ENCODE assay signal across 13 cellular contexts in the genomic region with DNA sequence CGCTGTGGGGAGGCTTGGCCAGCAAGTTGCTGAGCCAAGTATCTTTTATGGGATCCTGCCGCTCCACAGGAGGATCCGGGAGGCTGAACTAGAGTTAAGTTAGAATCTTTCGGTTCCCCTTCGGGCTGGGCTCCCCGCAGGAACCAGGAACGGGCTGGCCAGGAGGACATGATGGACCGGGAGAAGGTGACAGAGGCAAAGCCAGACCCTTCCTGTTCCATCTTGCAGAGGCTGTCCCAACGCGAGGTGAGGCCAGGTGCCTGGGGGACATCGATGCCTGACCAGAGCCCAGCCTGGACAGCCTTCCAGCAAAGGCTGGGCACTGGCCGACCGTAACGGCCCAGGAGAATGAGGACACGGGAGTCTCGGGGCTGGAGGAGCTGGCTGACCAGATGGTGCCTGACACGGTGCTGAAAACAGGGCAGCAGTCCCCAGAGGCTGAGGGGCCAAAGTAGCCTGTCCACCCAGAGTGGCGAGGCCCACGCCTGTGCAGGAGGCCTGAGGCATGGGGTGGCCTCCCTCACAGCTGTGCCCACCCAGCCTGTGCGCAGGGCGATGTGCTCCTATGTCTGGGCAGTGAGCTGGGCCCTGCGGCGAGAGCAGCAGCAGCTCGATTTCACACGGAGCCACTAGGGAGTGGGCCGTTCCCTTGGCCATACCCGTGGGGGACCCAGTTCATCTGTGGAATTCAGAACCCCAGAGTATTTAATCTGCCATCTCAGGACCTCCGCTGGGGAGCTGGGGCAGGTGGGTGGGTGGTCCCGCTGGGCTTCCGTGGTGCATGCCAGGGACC. TPM values are rescaled to one million over a fixed set of nuclear protein-coding genes. Genes with fewer than 3 reads are reported as not detected.
A peak's percentile ranks its signal among the peaks of the same experiment; 100 is the strongest.
DNase-seq lines count a peak whose midpoint lies in the region; ATAC-seq, FAIRE-seq and TF ChIP-seq lines count a peak whose summit lies in the region.
"Had no signal": no experiment of that assay in that cellular context is flagged by ENCODE, and none has a peak within 500 bp of the region (broad histone marks: within the 10 kb centered on the region; RNA-seq: fewer than 3 reads in every experiment).

No MANE protein-coding gene starts in this region.

- BruUV-seq in PC-3 (replicated peaks; lab: Mats Ljungman, UMichigan): no TSS peak

- no peak overlapping the region for H3K56ac ChIP-seq in H1 (replicated peaks; ENCODE audit: insufficient read length, low read depth, low read length)

- H3K79me2 ChIP-seq in PC-3 (ENCODE audit: low read length): peaks cover 4% of the 10 kb centered on the region; the same call in 1 of the 2 replicates
- H3K79me2 ChIP-seq in H1 (ENCODE audit: control insufficient read depth in 1 of 2, insufficient read depth in 2 of 2, low read length in 2 of 2): no peaks in the 10 kb centered on the region; a peak in 2 of 4 replicates

- peaks cover 0 to 1% of the 10 kb centered on the region in 2 donors for H3K27me3 Mint-ChIP-seq in CD8-positive, alpha-beta memory T cell
- H3K27me3 Mint-ChIP-seq: stimulated activated naive CD8-positive, alpha-beta T cell treated with anti-CD3 and anti-CD28 coated beads, Interleukin-15, Interleukin-2, amounts not matched to agents 100 ng/mL and 50 ng/mL, for 24 hours had no signal

- peak overlapping the region in 1 of 8 donors; percentile 43 for H3K27ac Mint-ChIP-seq in CD8-positive, alpha-beta memory T cell

- no peak overlapping the region; the same call in 1 of the 2 replicates for H2BK5ac ChIP-seq in H1 (ENCODE audit: low read depth, low read length)

- no peak overlapping the region for H2BK120ac ChIP-seq in H1 (replicated peaks; ENCODE audit: low read depth, low read length)

- peak overlapping the region; percentile 42 for H4K91ac ChIP-seq in H1 (replicated peaks; ENCODE audit: insufficient read length, low read length)

- H3K36me3 ChIP-seq in CD8-positive, alpha-beta memory T cell (ENCODE audit: insufficient read depth, low read length): no peaks in the 10 kb centered on the region
- H3K36me3 ChIP-seq in PC-3 (ENCODE audit: low read depth, low read length) (no peaks in the 10 kb centered on the region), H1 (ENCODE audit: control insufficient read depth in 2 of 4, insufficient read depth in 4 of 4, low read length in 3 of 4) (no peaks in the 10 kb centered on the region; a peak in 1 of 8 replicates), prostate gland (no peaks in the 10 kb centered on the region)
- H3K36me3 ChIP-seq: ascending aorta, HAP-1, left lung had no signal

- FAIRE-seq in H1 (lab: Jason Lieb, UNC): no peak

- POLR2A ChIA-PET in CD8-positive, alpha-beta memory T cell (lab: Charles Lee): interaction anchor here (1.0 to 2.4 kb wide), 3 partner anchors 12 to 41 kb away, joined by 3 to 10 read pairs (median 10); a partner anchor contains a TSS
- POLR2A ChIA-PET in PC-3 (lab: Charles Lee; ENCODE audit: unreplicated experiment) (no interaction called here), H1 (lab: Charles Lee; ENCODE audit: partially characterized antibody) (interaction anchor here (1.2 to 3.3 kb wide), 6 partner anchors 15 to 33 kb away, joined by 4 to 25 read pairs (median 9); a partner anchor contains a TSS)

- no peak overlapping the region for H2AK5ac ChIP-seq in H1 (ENCODE audit: low read depth, low read length)

- H4K20me1 ChIP-seq in PC-3 (ENCODE audit: low read length): no peaks in the 10 kb centered on the region
- H4K20me1 ChIP-seq in H1 (replicated peaks in 1 of 2; ENCODE audit: control insufficient read depth in 1 of 2, insufficient read depth in 2 of 2, low read length in 2 of 2): peaks cover 0 to 4% of the 10 kb centered on the region in 2 experiments

- peaks cover 9 to 37% (median 13%) of the 10 kb centered on the region in 3 donors for H3K4me1 Mint-ChIP-seq in CD8-positive, alpha-beta memory T cell

- TF ChIP-seq EP300 in H1 (IDR thresholded peaks at IDR 0.05; ENCODE audit: borderline replicate concordance in 1 of 2, low read depth in 2 of 2, low read length in 2 of 2): no peak

- WGBS in H1 (ENCODE audit: extremely low coverage in 1 of 2, insufficient coverage in 1 of 2, insufficient read length in 1 of 2, insufficient replicate concordance in 2 of 2, low coverage in 1 of 2, low lambda C conversion rate in 2 of 2, missing lambda C conversion rate in 1 of 2), 2 experiments: 87% methylated on average over 23 of the region's 30 CpGs; no CpG with 5 or more reads in 1 of the 2 experiments
- 85% methylated on average over 21 of the region's 30 CpGs for WGBS in prostate gland

- H3K9me3 Mint-ChIP-seq in CD8-positive, alpha-beta memory T cell: no peaks in the 10 kb centered on the region
- H3K9me3 Mint-ChIP-seq: stimulated activated naive CD8-positive, alpha-beta T cell treated with anti-CD3 and anti-CD28 coated beads, Interleukin-15, Interleukin-2, amounts not matched to agents 100 ng/mL and 50 ng/mL, for 24 hours had no signal

- ATAC-seq in PC-3 (no peak), HG03095 (IDR thresholded peaks at IDR 0.05; ENCODE audit: unreplicated experiment) (no peak), HG03045 (IDR thresholded peaks at IDR 0.05; ENCODE audit: unreplicated experiment) (no peak)

- no peak for TF ChIP-seq CTCF in PC-3 (conservative IDR thresholded peaks at IDR 0.05; ENCODE audit: low read depth, low read length)
- no peak for TF ChIP-seq CTCF in H1 (IDR thresholded peaks at IDR 0.05; ENCODE audit: control extremely low read depth in 1 of 3, insufficient read depth in 1 of 3, low read depth in 1 of 3, low read length in 3 of 3)
- TF ChIP-seq CTCF in prostate gland (IDR thresholded peaks at IDR 0.05): no peak

- peaks cover under 1% of the 10 kb centered on the region; the same call in 1 of the 2 replicates for H3K79me1 ChIP-seq in H1 (ENCODE audit: low read depth, low read length)

- H3K4me2 ChIP-seq in PC-3 (ENCODE audit: low read length) (peak overlapping the region; percentile 97; the same call in 1 of the 2 replicates), H1 (ENCODE audit: insufficient read depth in 1 of 2, low read depth in 2 of 2, low read length in 2 of 2) (peak overlapping the region in 1 of 2 experiments; percentile 87; a peak in 1 of 4 replicates)

- no peak overlapping the region for H3K4ac ChIP-seq in H1 (replicated peaks; ENCODE audit: insufficient read length, low read depth, low read length)

- H3F3A ChIP-seq in PC-3 (ENCODE audit: low read length, unreplicated experiment): no peaks in the 10 kb centered on the region

- no peak overlapping the region for H2BK15ac ChIP-seq in H1 (ENCODE audit: low read length)

- H3K23me2 ChIP-seq in H1 (ENCODE audit: low read depth, low read length): peaks cover 16% of the 10 kb centered on the region; the same call in 1 of the 2 replicates

- H4K5ac ChIP-seq in H1 (ENCODE audit: insufficient read length, low read depth, low read length): no peak overlapping the region

- peaks cover 0 to 3% (median 0%) of the 10 kb centered on the region in 3 donors for H3K36me3 Mint-ChIP-seq in CD8-positive, alpha-beta memory T cell

- TF ChIP-seq POLR2A in H1 (IDR thresholded peaks at IDR 0.05; ENCODE audit: control extremely low read depth in 1 of 2, low read depth in 2 of 2, low read length in 2 of 2) (no peak), prostate gland (IDR thresholded peaks at IDR 0.05) (no peak)

- H3K23ac ChIP-seq in H1 (ENCODE audit: insufficient read length): no peak overlapping the region

- H3K9me2 ChIP-seq in PC-3 (replicated peaks; ENCODE audit: low read length): no peaks in the 10 kb centered on the region

- no peaks in the 10 kb centered on the region for H3K27me3 ChIP-seq in CD8-positive, alpha-beta memory T cell (ENCODE audit: insufficient read depth, low read length, poor library complexity, severe bottlenecking)
- H3K27me3 ChIP-seq in PC-3 (ENCODE audit: low read length) (no peaks in the 10 kb centered on the region), H1 (replicated peaks in 1 of 4; ENCODE audit: control insufficient read depth in 3 of 4, extremely low read depth in 1 of 4, insufficient read depth in 3 of 4, low read length in 3 of 4) (peaks cover 8 to 48% (median 30%) of the 10 kb centered on the region in 4 experiments), prostate gland (replicated peaks; ENCODE audit: insufficient read depth) (no peaks in the 10 kb centered on the region)
- H3K27me3 ChIP-seq: ascending aorta had no signal

- H3K27ac ChIP-seq in CD8-positive, alpha-beta memory T cell (ENCODE audit: low read depth, low read length): no peak overlapping the region
- no peak overlapping the region for H3K27ac ChIP-seq in PC-3 (ENCODE audit: low read length)
- H3K27ac ChIP-seq in H1 (ENCODE audit: low read depth, low read length): no peak overlapping the region
- H3K27ac ChIP-seq in prostate gland: peak overlapping the region; percentile 36 to 80

- H3K9me3 ChIP-seq in CD8-positive, alpha-beta memory T cell (ENCODE audit: low read length): no peaks in the 10 kb centered on the region
- H3K9me3 ChIP-seq in PC-3 (ENCODE audit: low read length) (no peaks in the 10 kb centered on the region), H1 (ENCODE audit: insufficient read depth in 2 of 2, low read depth in 1 of 2, low read length in 1 of 2) (no peaks in the 10 kb centered on the region), prostate gland (no peaks in the 10 kb centered on the region)
- H3K9me3 ChIP-seq: ascending aorta, HAP-1, left lung had no signal

- H3K18ac ChIP-seq in H1 (ENCODE audit: extremely low read depth, low read length): no peak overlapping the region

- no peak for DNase-seq in CD8-positive, alpha-beta memory T cell
- DNase-seq in PC-3 (no peak), H1 (ENCODE audit: low read depth in 1 of 2, low spot score in 2 of 2) (no peak), prostate gland (ENCODE audit: low spot score) (no peak), DMS53 (lab: John Stamatoyannopoulos, UW) (no peak)
- DNase-seq: activated CD4-positive, alpha-beta T cell treated with anti-CD3 and anti-CD28 coated beads, Interleukin-2, amount 50 U/mL, for 4 hours; stimulated activated CD4-positive, alpha-beta T cell treated with anti-CD3 and anti-CD28 coated beads, Interleukin-1b, Interleukin-23, amount 100 ng/mL, for 48 hours had no signal

- H4K8ac ChIP-seq in H1 (ENCODE audit: extremely low read depth, insufficient read depth, low read length): no peak overlapping the region

- TF ChIP-seq RAD21 in H1 (IDR thresholded peaks at IDR 0.05 in 1 of 2, conservative IDR thresholded peaks at IDR 0.05 in 1 of 2; ENCODE audit: low read depth in 2 of 2, low read length in 2 of 2): no peak

- H2BK12ac ChIP-seq in H1 (ENCODE audit: low read depth, low read length): no peak overlapping the region

- no peak overlapping the region for H2AFZ ChIP-seq in PC-3 (ENCODE audit: low read length)
- H2AFZ ChIP-seq in H1 (ENCODE audit: low read length): no peak overlapping the region

- intact Hi-C loops in PC-3 (cut with micrococcal nuclease): no loop called here
- intact Hi-C loops in prostate gland (cut with DNase I): no loop called here

- no peak overlapping the region for H3K14ac ChIP-seq in H1 (ENCODE audit: insufficient read length)

- H3K4me1 ChIP-seq in CD8-positive, alpha-beta memory T cell (ENCODE audit: insufficient read depth, low read length): peaks cover 8% of the 10 kb centered on the region
- peaks cover 3% of the 10 kb centered on the region; the same call in 1 of the 2 replicates for H3K4me1 ChIP-seq in PC-3 (ENCODE audit: insufficient read depth, low read length)
- H3K4me1 ChIP-seq in H1 (replicated peaks in 1 of 4; ENCODE audit: control insufficient read depth in 3 of 4, insufficient read depth in 4 of 4, low read length in 3 of 4): peaks cover 0 to 3% (median under 1%) of the 10 kb centered on the region in 4 experiments; a peak in 5 of 7 replicates
- peaks cover 4% of the 10 kb centered on the region for H3K4me1 ChIP-seq in prostate gland (replicated peaks)

- no peak overlapping the region for H3K4me3 ChIP-seq in CD8-positive, alpha-beta memory T cell (ENCODE audit: low read length)
- H3K4me3 ChIP-seq in PC-3 (ENCODE audit: low read length) (no peak overlapping the region), H1 (ENCODE audit: extremely low read depth in 1 of 4, insufficient read depth in 2 of 4, low read depth in 3 of 4, low read length in 4 of 4) (no peak overlapping the region), prostate gland (no peak overlapping the region)

- peak overlapping the region; percentile 24 to 89 (median 60) for H3K4me3 Mint-ChIP-seq in CD8-positive, alpha-beta memory T cell

- no peak overlapping the region for H2BK20ac ChIP-seq in H1 (ENCODE audit: low read length)

- CTCF ChIA-PET in CD8-positive, alpha-beta memory T cell (lab: Charles Lee): interaction anchor here (0.9 to 1.7 kb wide), 3 partner anchors 14 to 31 kb away, joined by 3 to 4 read pairs (median 3); no protein-coding TSS in a partner anchor
- CTCF ChIA-PET in PC-3 (lab: Charles Lee) (no interaction called here), H1 (lab: Charles Lee; ENCODE audit: partially characterized antibody) (interaction anchor here (0.6 to 3.0 kb wide), 5 partner anchors 10 to 70 kb away, joined by 3 to 15 read pairs (median 3); no protein-coding TSS in a partner anchor)

- no peak overlapping the region for H3K9ac ChIP-seq in PC-3 (ENCODE audit: low read length)
- H3K9ac ChIP-seq in H1 (replicated peaks in 1 of 4; ENCODE audit: extremely low read depth in 1 of 4, low read depth in 3 of 4, low read length in 3 of 4): no peak overlapping the region

RNA-seq across cellular contexts. Expression of a gene that starts 1.8 kb away (rescaled TPM):
- 1 to 10 TPM; 6.4 to 6.7 TPM for total RNA-seq in CD8-positive, alpha-beta memory T cell
- polyA plus RNA-seq in CD8-positive, alpha-beta memory T cell: 16.8 TPM
- total RNA-seq in PC-3 (2014; rRNA removed) (3.7 and 4.1 TPM in 2 replicates), prostate gland (10 to 100 TPM; 17.5 to 20.2 TPM)
- 4.2 and 4.3 TPM in 2 replicates for total RNA-seq in H1 (2021; fragmentation: NEBNext Ultra II Directional; extraction: Animal tissue kit (Norgen Biotek cat#: 25700))
- 3.7 and 6.5 TPM in 2 replicates for polyA plus RNA-seq in H1 (2011; rRNA removed)
- 4.5 TPM for polyA plus RNA-seq in H1 (2011; cell fraction: cytosol; rRNA removed)
- 7.1 TPM for polyA plus RNA-seq in H1 (2011; cell fraction: nucleus; rRNA removed)
- 3.9 to 5.0 TPM (median 4.5 TPM) in 4 replicates for polyA plus RNA-seq in H1 (2012, experiment 1 of 2)
- 4.7 TPM for polyA plus RNA-seq in H1 (2012, experiment 2 of 2)
- polyA plus RNA-seq in H1 (2013, experiment 1 of 2): 2.6 TPM
- 2.5 TPM for polyA plus RNA-seq in H1 (2013, experiment 2 of 2)
- 2.3 and 2.9 TPM in 2 replicates for polyA minus RNA-seq in H1 (2011; rRNA and poly(A)+ RNA removed)
- polyA minus RNA-seq in H1 (2011; cell fraction: cytosol; rRNA and poly(A)+ RNA removed): 2.6 TPM
- polyA minus RNA-seq in H1 (2011; cell fraction: nucleus; rRNA and poly(A)+ RNA removed): 3.4 TPM

RNA-seq across cellular contexts. Expression of a gene that starts 4.1 kb away (rescaled TPM):
- 10 to 100 TPM; 74.7 to 76.3 TPM for total RNA-seq in CD8-positive, alpha-beta memory T cell
- 103 TPM for polyA plus RNA-seq in CD8-positive, alpha-beta memory T cell
- total RNA-seq in PC-3 (2014; rRNA removed) (114 and 120 TPM in 2 replicates), prostate gland (100 to 1,000 TPM; 112 to 126 TPM)
- total RNA-seq in H1 (2021; fragmentation: NEBNext Ultra II Directional; extraction: Animal tissue kit (Norgen Biotek cat#: 25700)): 101 and 108 TPM in 2 replicates
- 41.7 and 52.2 TPM in 2 replicates for polyA plus RNA-seq in H1 (2011; rRNA removed)
- polyA plus RNA-seq in H1 (2011; cell fraction: cytosol; rRNA removed): 45.6 TPM
- polyA plus RNA-seq in H1 (2011; cell fraction: nucleus; rRNA removed): 57.4 TPM
- polyA plus RNA-seq in H1 (2012, experiment 1 of 2): 89.7 to 117 TPM (median 107 TPM) in 4 replicates
- polyA plus RNA-seq in H1 (2012, experiment 2 of 2): 170 TPM
- polyA plus RNA-seq in H1 (2013, experiment 1 of 2): 78.8 TPM
- 83.3 TPM for polyA plus RNA-seq in H1 (2013, experiment 2 of 2)
- polyA minus RNA-seq in H1 (2011; rRNA and poly(A)+ RNA removed): 23.2 and 29.4 TPM in 2 replicates
- polyA minus RNA-seq in H1 (2011; cell fraction: cytosol; rRNA and poly(A)+ RNA removed): 33.2 TPM
- 10.3 TPM for polyA minus RNA-seq in H1 (2011; cell fraction: nucleus; rRNA and poly(A)+ RNA removed)

RNA-seq across cellular contexts. Expression of a gene that starts 16.7 kb away (rescaled TPM):
- total RNA-seq in CD8-positive, alpha-beta memory T cell: 10 to 100 TPM; 53.9 to 54.6 TPM
- 38.5 TPM for polyA plus RNA-seq in CD8-positive, alpha-beta memory T cell
- total RNA-seq in PC-3 (2014; rRNA removed) (38.8 and 39.4 TPM in 2 replicates), prostate gland (10 to 100 TPM; 26.8 to 67.4 TPM)
- 56.6 and 57.8 TPM in 2 replicates for total RNA-seq in H1 (2021; fragmentation: NEBNext Ultra II Directional; extraction: Animal tissue kit (Norgen Biotek cat#: 25700))
- 81.6 and 97.2 TPM in 2 replicates for polyA plus RNA-seq in H1 (2011; rRNA removed)
- 119 TPM for polyA plus RNA-seq in H1 (2011; cell fraction: cytosol; rRNA removed)
- 159 TPM for polyA plus RNA-seq in H1 (2011; cell fraction: nucleus; rRNA removed)
- 58.2 to 80.0 TPM (median 65.1 TPM) in 4 replicates for polyA plus RNA-seq in H1 (2012, experiment 1 of 2)
- polyA plus RNA-seq in H1 (2012, experiment 2 of 2): 65.0 TPM
- polyA plus RNA-seq in H1 (2013, experiment 1 of 2): 49.7 TPM
- polyA plus RNA-seq in H1 (2013, experiment 2 of 2): 44.0 TPM
- 52.2 and 67.8 TPM in 2 replicates for polyA minus RNA-seq in H1 (2011; rRNA and poly(A)+ RNA removed)
- 40.6 TPM for polyA minus RNA-seq in H1 (2011; cell fraction: cytosol; rRNA and poly(A)+ RNA removed)
- polyA minus RNA-seq in H1 (2011; cell fraction: nucleus; rRNA and poly(A)+ RNA removed): 52.3 TPM

RNA-seq across cellular contexts. Expression of a gene that starts 19.4 kb away (rescaled TPM):
- 10 to 100 TPM; 34.6 to 39.8 TPM for total RNA-seq in CD8-positive, alpha-beta memory T cell
- 22.9 TPM for polyA plus RNA-seq in CD8-positive, alpha-beta memory T cell
- 33.3 and 40.0 TPM in 2 replicates for total RNA-seq in PC-3 (2014; rRNA removed)
- total RNA-seq in H1 (2021; fragmentation: NEBNext Ultra II Directional; extraction: Animal tissue kit (Norgen Biotek cat#: 25700)): 21.1 and 22.0 TPM in 2 replicates
- polyA plus RNA-seq in H1 (2011; rRNA removed): 30.4 and 41.6 TPM in 2 replicates
- polyA plus RNA-seq in H1 (2011; cell fraction: cytosol; rRNA removed): 34.4 TPM
- 40.7 TPM for polyA plus RNA-seq in H1 (2011; cell fraction: nucleus; rRNA removed)
- polyA plus RNA-seq in H1 (2012, experiment 1 of 2): 14.1 to 21.4 TPM (median 19.5 TPM) in 4 replicates
- polyA plus RNA-seq in H1 (2012, experiment 2 of 2): 31.3 TPM
- polyA plus RNA-seq in H1 (2013, experiment 1 of 2): 26.0 TPM
- 24.2 TPM for polyA plus RNA-seq in H1 (2013, experiment 2 of 2)
- polyA minus RNA-seq in H1 (2011; rRNA and poly(A)+ RNA removed): 3.3 and 4.7 TPM in 2 replicates
- 13.8 TPM for polyA minus RNA-seq in H1 (2011; cell fraction: cytosol; rRNA and poly(A)+ RNA removed)
- polyA minus RNA-seq in H1 (2011; cell fraction: nucleus; rRNA and poly(A)+ RNA removed): 49.8 TPM
- 10 to 100 TPM in 1 of 2 donors, 1 to 10 TPM in 1; 8.7 to 11.4 TPM for total RNA-seq in prostate gland

RNA-seq across cellular contexts. Expression of a gene that starts 30.0 kb away (rescaled TPM):
- total RNA-seq in CD8-positive, alpha-beta memory T cell: not detected
- polyA plus RNA-seq in CD8-positive, alpha-beta memory T cell: not detected
- total RNA-seq in PC-3 (2014; rRNA removed) (not detected in 2 replicates), prostate gland (1 to 10 TPM in 1 of 2 donors, not detected in 1; 6.6 TPM)
- total RNA-seq in H1 (2021; fragmentation: NEBNext Ultra II Directional; extraction: Animal tissue kit (Norgen Biotek cat#: 25700)): 0.61 TPM in 1 of 2 replicates, not detected in the other
- 1.4 and 1.6 TPM in 2 replicates for polyA plus RNA-seq in H1 (2011; rRNA removed)
- polyA plus RNA-seq in H1 (2011; cell fraction: cytosol; rRNA removed): 0.40 TPM
- 0.91 TPM for polyA plus RNA-seq in H1 (2011; cell fraction: nucleus; rRNA removed)
- 0.72 to 1.2 TPM (median 0.87 TPM) in 4 replicates for polyA plus RNA-seq in H1 (2012, experiment 1 of 2)
- polyA plus RNA-seq in H1 (2012, experiment 2 of 2): 1.2 TPM
- 1.1 TPM for polyA plus RNA-seq in H1 (2013, experiment 1 of 2)
- 1.2 TPM for polyA plus RNA-seq in H1 (2013, experiment 2 of 2)
- 0.39 TPM in 1 of 2 replicates, not detected in the other for polyA minus RNA-seq in H1 (2011; rRNA and poly(A)+ RNA removed)
- not detected for polyA minus RNA-seq in H1 (2011; cell fraction: cytosol; rRNA and poly(A)+ RNA removed)
- polyA minus RNA-seq in H1 (2011; cell fraction: nucleus; rRNA and poly(A)+ RNA removed): not detected
- total RNA-seq: ascending aorta, left lung had no signal

Comparison
In these comparisons a context has a peak if more than half of its experiments do, and no peak if none do; other contexts are left out.
1. H3K27ac ChIP-seq: peak in prostate gland (2 of 2); none in CD8-positive, alpha-beta memory T cell (single experiment), PC-3 (single experiment) and H1 (single experiment).